Comparison of ENCODE assay signal across 1 cellular context in the genomic region with DNA sequence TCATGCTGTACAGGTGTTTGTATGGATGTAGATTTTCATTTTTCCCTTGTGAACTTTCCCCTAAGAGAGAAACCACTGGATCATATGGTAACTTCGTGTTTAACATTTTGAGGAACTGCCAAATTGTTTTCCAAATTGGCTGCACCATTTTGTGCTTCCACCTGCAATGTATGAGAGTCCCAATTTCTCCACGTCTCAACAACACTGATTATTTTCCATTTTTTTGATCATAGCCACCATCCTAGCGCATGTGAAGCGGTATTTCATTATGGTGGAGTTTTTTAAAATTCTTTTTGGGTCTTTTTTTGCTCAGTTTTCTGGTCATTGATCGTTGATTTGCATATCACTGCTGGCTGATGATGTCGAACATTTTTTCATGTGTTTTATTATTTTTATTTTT.
A peak's percentile ranks its signal among the peaks of the same experiment; 100 is the strongest.
TF ChIP-seq lines count a peak whose summit lies in the region.

No MANE protein-coding gene starts in this region.

TF ChIP-seq in GM12878, 131 proteins besides CTCF, POLR2A, EP300 and RAD21:
- TF ChIP-seq TCF3 (IDR thresholded peaks at IDR 0.05; ENCODE audit: borderline replicate concordance, insufficient read depth, low read depth, low read length): no peak
- 0 out of 2 replicates have a peak, but pooled peaks have one; percentile 43 for TF ChIP-seq ZBTB33 (IDR thresholded peaks at IDR 0.05)
